6 cellular contexts compared by ENCODE assay signal in genomic region chr16:70154736-70155135, GRCh38. TPM values are rescaled to one million over a fixed set of nuclear protein-coding genes. Genes with fewer than 3 reads are reported as not detected.
"Had no signal": no experiment of that assay in that cellular context is flagged by ENCODE, and none has a peak within 500 bp of the region (broad histone marks: within the 10 kb centered on the region; RNA-seq: fewer than 3 reads in every experiment).

No MANE protein-coding gene starts in this region.

RNA-seq across cellular contexts. Expression of gene CLEC18C, which starts 18.9 kb away (rescaled TPM):
- total RNA-seq: OCI-LY7, Right ventricle myocardium inferior, Right ventricle myocardium superior, RPMI7951, SJSA1, SK-MEL-5 had no signal
